31 cellular contexts compared by ENCODE assay signal in genomic region chr6:14399635-14400034, GRCh38.
"Had no signal": no experiment of that assay in that cellular context is flagged by ENCODE, and none has a peak within 500 bp of the region (broad histone marks: within the 10 kb centered on the region; RNA-seq: fewer than 3 reads in every experiment).

No MANE protein-coding gene starts in this region.

- H3K9me3 Mint-ChIP-seq: activated CD4-positive, alpha-beta memory T cell treated with anti-CD3 and anti-CD28 coated beads for 36 hours; activated naive CD4-positive, alpha-beta T cell treated with anti-CD3 and anti-CD28 coated beads for 36 hours; activated naive CD4-positive, alpha-beta T cell treated with anti-CD3 and anti-CD28 coated beads, Interleukin-2, amount 50 U/mL, for 24 hours; activated naive CD8-positive, alpha-beta T cell treated with anti-CD3 and anti-CD28 coated beads for 36 hours; activated naive CD8-positive, alpha-beta T cell treated with anti-CD3 and anti-CD28 coated beads, Interleukin-2, amount 50 U/mL, for 24 hours; effector memory CD8-positive, alpha-beta T cell had no signal

- H3K4me1 ChIP-seq: adrenal gland, body of pancreas, esophagus squamous epithelium had no signal

- H3K4me3 Mint-ChIP-seq: activated CD4-positive, alpha-beta memory T cell treated with anti-CD3 and anti-CD28 coated beads for 36 hours; activated CD4-positive, alpha-beta T cell treated with anti-CD3 and anti-CD28 coated beads for 36 hours; activated CD4-positive, alpha-beta T cell treated with anti-CD3 and anti-CD28 coated beads, Interleukin-2, amount 10 ng/mL, durations not matched to agents 24 days and 14 days; activated CD8-positive, alpha-beta memory T cell treated with anti-CD3 and anti-CD28 coated beads, Interleukin-2, amount 10 ng/mL, durations not matched to agents 7 days and 5 days; activated CD8-positive, alpha-beta T cell treated with anti-CD3 and anti-CD28 coated beads, Interleukin-2, amount 10 ng/mL, durations not matched to agents 7 days and 5 days; activated naive CD4-positive, alpha-beta T cell treated with anti-CD3 and anti-CD28 coated beads for 36 hours; activated naive CD4-positive, alpha-beta T cell treated with anti-CD3 and anti-CD28 coated beads, Interleukin-2, amount 50 U/mL, for 24 hours; activated naive CD8-positive, alpha-beta T cell treated with anti-CD3 and anti-CD28 coated beads for 36 hours; activated naive CD8-positive, alpha-beta T cell treated with anti-CD3 and anti-CD28 coated beads, Interleukin-2, amount 50 U/mL, for 24 hours; activated T-helper 1 cell treated with anti-CD3 and anti-CD28 coated beads, Interleukin-12 subunit alpha, Interleukin-12 subunit beta, Interleukin-2, Interleukin-4 antibody, amounts not matched to agents 30 ng/mL and 10 ng/mL and 1 ng/mL, durations not matched to agents 14 hours and 24 hours and 36 hours; effector memory CD8-positive, alpha-beta T cell had no signal

- H3K4me3 ChIP-seq: adrenal gland, body of pancreas, esophagus squamous epithelium had no signal

- H3K36me3 Mint-ChIP-seq: activated CD4-positive, alpha-beta memory T cell treated with anti-CD3 and anti-CD28 coated beads for 36 hours; activated naive CD4-positive, alpha-beta T cell treated with anti-CD3 and anti-CD28 coated beads, Interleukin-2, amount 50 U/mL, for 24 hours; activated naive CD8-positive, alpha-beta T cell treated with anti-CD3 and anti-CD28 coated beads for 36 hours had no signal

- DNase-seq: activated CD4-positive, alpha-beta memory T cell treated with anti-CD3 and anti-CD28 coated beads for 36 hours; activated CD4-positive, alpha-beta T cell treated with anti-CD3 and anti-CD28 coated beads for 36 hours; activated CD4-positive, alpha-beta T cell treated with anti-CD3 and anti-CD28 coated beads, Interleukin-2, amount 10 ng/mL, durations not matched to agents 24 days and 14 days; activated CD4-positive, CD25-positive, alpha-beta regulatory T cell; activated CD4-positive, CD25-positive, alpha-beta regulatory T cell treated with anti-CD3 and anti-CD28 coated beads, Interleukin-2, amount 50 U/mL, for 72 hours; activated CD8-positive, alpha-beta memory T cell treated with anti-CD3 and anti-CD28 coated beads, Interleukin-2, amount 10 ng/mL, durations not matched to agents 7 days and 5 days; activated CD8-positive, alpha-beta memory T cell treated with anti-CD3 and anti-CD28 coated beads, Interleukin-2, amount 50 U/mL, for 4 hours; activated CD8-positive, alpha-beta T cell treated with anti-CD3 and anti-CD28 coated beads, Interleukin-2, amount 10 ng/mL, durations not matched to agents 7 days and 5 days; activated effector memory CD4-positive, alpha-beta T cell treated with anti-CD3 and anti-CD28 coated beads, Interleukin-2, amount 50 U/mL, for 16 hours; activated naive CD4-positive, alpha-beta T cell treated with anti-CD3 and anti-CD28 coated beads for 36 hours; activated naive CD8-positive, alpha-beta T cell treated with anti-CD3 and anti-CD28 coated beads for 36 hours; activated naive CD8-positive, alpha-beta T cell treated with anti-CD3 and anti-CD28 coated beads, Interleukin-2, amount 50 U/mL, for 24 hours; activated T-cell treated with anti-CD3 and anti-CD28 coated beads, Interleukin-2, amount 50 U/mL, for 1 hour; activated T-cell treated with anti-CD3 and anti-CD28 coated beads, Interleukin-2, amount 50 U/mL, for 48 hours; adrenal gland; amygdala; aorta; body of pancreas; caudate nucleus; cortex of kidney; dermis blood vessel endothelial cell; effector CD4-positive, alpha-beta T cell; effector memory CD8-positive, alpha-beta T cell; esophagus squamous epithelium; foreskin fibroblast; head of caudate nucleus; T-helper 2 cell had no signal

- H3K9me3 ChIP-seq: adrenal gland, body of pancreas, esophagus squamous epithelium had no signal

- H3K36me3 ChIP-seq: adrenal gland, esophagus squamous epithelium had no signal

- H3K27me3 Mint-ChIP-seq: activated CD4-positive, alpha-beta T cell treated with anti-CD3 and anti-CD28 coated beads for 36 hours; activated naive CD8-positive, alpha-beta T cell treated with anti-CD3 and anti-CD28 coated beads, Interleukin-2, amount 50 U/mL, for 24 hours had no signal

- H3K27ac ChIP-seq: adrenal gland, body of pancreas, epithelial cell of prostate, esophagus squamous epithelium had no signal

- H3K27me3 ChIP-seq: adrenal gland, body of pancreas, esophagus squamous epithelium had no signal

- ATAC-seq: activated CD4-positive, alpha-beta T cell treated with anti-CD3 and anti-CD28 coated beads for 36 hours; activated CD8-positive, alpha-beta memory T cell treated with anti-CD3 and anti-CD28 coated beads, Interleukin-2, amount 10 ng/mL, durations not matched to agents 7 days and 5 days; activated CD8-positive, alpha-beta T cell treated with anti-CD3 and anti-CD28 coated beads, Interleukin-2, amount 10 ng/mL, durations not matched to agents 7 days and 5 days; activated naive CD8-positive, alpha-beta T cell treated with anti-CD3 and anti-CD28 coated beads, Interleukin-2, amount 50 U/mL, for 24 hours; body of pancreas; effector memory CD8-positive, alpha-beta T cell had no signal

- H3K4me1 Mint-ChIP-seq: activated naive CD4-positive, alpha-beta T cell treated with anti-CD3 and anti-CD28 coated beads, Interleukin-2, amount 50 U/mL, for 24 hours; activated naive CD8-positive, alpha-beta T cell treated with anti-CD3 and anti-CD28 coated beads for 36 hours had no signal

- H3K27ac Mint-ChIP-seq: activated CD4-positive, alpha-beta memory T cell treated with anti-CD3 and anti-CD28 coated beads for 36 hours; activated CD4-positive, alpha-beta T cell treated with anti-CD3 and anti-CD28 coated beads for 36 hours; activated CD4-positive, alpha-beta T cell treated with anti-CD3 and anti-CD28 coated beads, Interleukin-2, amount 10 ng/mL, durations not matched to agents 24 days and 14 days; activated CD8-positive, alpha-beta memory T cell treated with anti-CD3 and anti-CD28 coated beads, Interleukin-2, amount 10 ng/mL, durations not matched to agents 7 days and 5 days; activated CD8-positive, alpha-beta T cell treated with anti-CD3 and anti-CD28 coated beads, Interleukin-2, amount 10 ng/mL, durations not matched to agents 7 days and 5 days; activated naive CD4-positive, alpha-beta T cell treated with anti-CD3 and anti-CD28 coated beads for 36 hours; activated naive CD4-positive, alpha-beta T cell treated with anti-CD3 and anti-CD28 coated beads, Interleukin-2, amount 50 U/mL, for 24 hours; activated naive CD8-positive, alpha-beta T cell treated with anti-CD3 and anti-CD28 coated beads for 36 hours; activated naive CD8-positive, alpha-beta T cell treated with anti-CD3 and anti-CD28 coated beads, Interleukin-2, amount 50 U/mL, for 24 hours; activated T-helper 1 cell treated with anti-CD3 and anti-CD28 coated beads, Interleukin-12 subunit alpha, Interleukin-12 subunit beta, Interleukin-2, Interleukin-4 antibody, amounts not matched to agents 30 ng/mL and 10 ng/mL and 1 ng/mL, durations not matched to agents 14 hours and 24 hours and 36 hours; activated T-helper 2 cell treated with anti-CD3 and anti-CD28 coated beads, Interferon-gamma antibody, Interleukin-2, Interleukin-4, amounts not matched to agents 10 μg/mL and 5 μg/mL and 100 μg/mL, durations not matched to agents 14 hours and 24 hours and 36 hours; effector memory CD8-positive, alpha-beta T cell had no signal
